In the genomic region with DNA sequence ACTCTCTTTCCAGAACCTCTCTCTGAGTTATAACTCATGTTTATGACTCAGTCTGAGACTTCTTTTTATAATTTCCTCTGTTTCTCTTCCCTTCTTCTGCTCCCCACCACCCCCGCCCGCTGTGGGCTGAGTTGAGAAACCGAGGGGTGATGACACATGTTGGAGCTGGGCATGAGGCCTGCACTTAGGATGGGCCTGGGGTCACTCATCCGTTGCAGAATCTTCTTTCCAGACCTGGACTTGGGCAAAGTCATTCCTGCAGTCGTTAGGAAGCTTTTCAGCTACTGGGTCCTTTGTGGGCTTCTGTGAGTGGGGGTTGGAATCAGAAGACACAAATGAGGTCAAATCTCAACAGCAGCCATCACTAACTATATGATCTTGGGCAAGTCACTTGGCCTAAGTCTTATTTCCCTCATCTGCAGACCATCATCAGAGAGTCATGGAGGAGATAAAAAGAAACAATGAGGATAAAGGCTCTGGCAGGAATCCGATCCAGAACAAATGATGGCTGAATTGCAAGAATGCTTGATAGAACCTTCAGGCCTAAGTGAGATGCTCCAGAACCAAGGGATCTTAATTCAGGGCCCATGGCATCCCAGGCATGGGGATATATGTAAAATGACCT, we compare ENCODE assay signal across 10 cellular contexts. TPM values are rescaled to one million over a fixed set of nuclear protein-coding genes. Genes with fewer than 3 reads are reported as not detected.
DNase-seq lines count a peak whose midpoint lies in the region; ATAC-seq, FAIRE-seq and TF ChIP-seq lines count a peak whose summit lies in the region.
"Had no signal": no experiment of that assay in that cellular context is flagged by ENCODE, and none has a peak within 500 bp of the region (broad histone marks: within the 10 kb centered on the region; RNA-seq: fewer than 3 reads in every experiment).

No MANE protein-coding gene starts in this region.

- no peaks in the 10 kb centered on the region for H3K36me3 ChIP-seq in ascending aorta
- H3K36me3 ChIP-seq: thoracic aorta had no signal

- intact Hi-C loops in ascending aorta (cut with DNase I) (no loop called here), dorsolateral prefrontal cortex (cut with DNase I) (no loop called here)

- peak; percentile 74 for FAIRE-seq in GM12891 (lab: Jason Lieb, UNC)

- TF ChIP-seq CTCF in ascending aorta (IDR thresholded peaks at IDR 0.05) (no peak), dorsolateral prefrontal cortex (IDR thresholded peaks at IDR 0.05 in 54 of 56, conservative IDR thresholded peaks at IDR 0.05 in 2 of 56; ENCODE audit: low read depth in 1 of 56, partially characterized antibody in 56 of 56) (no peak)

- TF ChIP-seq POLR2A in GM12891 (IDR thresholded peaks at IDR 0.05; ENCODE audit: low read depth, low read length): no peak

- H3K4me3 ChIP-seq in ascending aorta (no peak overlapping the region), dorsolateral prefrontal cortex (no peak overlapping the region)
- H3K4me3 ChIP-seq: thoracic aorta had no signal

- H3K27ac ChIP-seq in ascending aorta: no peak overlapping the region
- no peak overlapping the region for H3K27ac ChIP-seq in dorsolateral prefrontal cortex
- H3K27ac ChIP-seq: thoracic aorta had no signal

- H3K9me3 ChIP-seq in ascending aorta: peaks cover 0 to 1% of the 10 kb centered on the region in 2 donors
- H3K9me3 ChIP-seq: thoracic aorta had no signal

- DNase-seq in GM12891 (ENCODE audit: insufficient read length, low spot score) (no peak), NOMO-1 treated with dmso at 0.1 percent for 144 hours (lab: John Stamatoyannopoulos, UW; ENCODE audit: unreplicated experiment) (peak; percentile 66), ascending aorta (ENCODE audit: low spot score in 2 of 2) (peak; percentile 50 to 67), NCI-H2107 treated with DMSO at 0.1 percent for 48 hours (lab: John Stamatoyannopoulos, UW; ENCODE audit: unreplicated experiment) (no peak), dorsolateral prefrontal cortex (no peak)
- DNase-seq in stimulated activated CD4-positive, alpha-beta T cell treated with anti-CD3 and anti-CD28 coated beads, Interleukin-2, amount 100 ng/mL, for 4 hours (ENCODE audit: low read depth): peak; percentile 33

- H3K4me1 ChIP-seq in ascending aorta: no peaks in the 10 kb centered on the region

- ATAC-seq in HG03196 (IDR thresholded peaks at IDR 0.05; ENCODE audit: unreplicated experiment): no peak
- ATAC-seq in GM18909 (IDR thresholded peaks at IDR 0.05; ENCODE audit: poor library complexity, unreplicated experiment): no peak
- ATAC-seq: T-cell had no signal

- H3K27me3 ChIP-seq in ascending aorta (no peaks in the 10 kb centered on the region), dorsolateral prefrontal cortex (no peaks in the 10 kb centered on the region)

TF ChIP-seq in GM12891, 5 proteins besides CTCF, POLR2A, EP300 and RAD21:
- TF ChIP-seq TAF1 (IDR thresholded peaks at IDR 0.05; ENCODE audit: low read depth, low read length) (no peak), POU2F2 (IDR thresholded peaks at IDR 0.05; ENCODE audit: low read depth, low read length) (no peak), SPI1 (IDR thresholded peaks at IDR 0.05; ENCODE audit: low read depth, low read length) (peak; percentile 87), POLR2AphosphoS5 (IDR thresholded peaks at IDR 0.05; ENCODE audit: low read depth, low read length) (no peak), PAX5 (IDR thresholded peaks at IDR 0.05; ENCODE audit: insufficient read depth, low read length, severe bottlenecking) (peak; percentile 88)

RNA-seq across cellular contexts. Expression of a gene that starts 53.4 kb away (rescaled TPM):
- 86.7 TPM for polyA plus RNA-seq in GM12891 (2012; ENCODE audit: low read depth, missing spikeins)
- total RNA-seq in ascending aorta (9.6 TPM), dorsolateral prefrontal cortex (10 to 100 TPM; 11.3 to 46.0 (median 22.5) TPM)

Comparison
In these comparisons a context has a peak if more than half of its experiments do, and no peak if none do; other contexts are left out.
1. DNase-seq: peak in NOMO-1 treated with dmso at 0.1 percent for 144 hours (single experiment), ascending aorta (2 of 2) and stimulated activated CD4-positive, alpha-beta T cell treated with anti-CD3 and anti-CD28 coated beads, Interleukin-2, amount 100 ng/mL, for 4 hours (single experiment); none in GM12891 (single experiment), NCI-H2107 treated with DMSO at 0.1 percent for 48 hours (single experiment) and dorsolateral prefrontal cortex (0 of 10).